12 cellular contexts compared by ENCODE assay signal in genomic region chr21:43717166-43717853, GRCh38. TPM values are rescaled to one million over a fixed set of nuclear protein-coding genes. Genes with fewer than 3 reads are reported as not detected.
DNase-seq lines count a peak whose midpoint lies in the region; ATAC-seq and TF ChIP-seq lines count a peak whose summit lies in the region.
"Had no signal": no experiment of that assay in that cellular context is flagged by ENCODE, and none has a peak within 500 bp of the region (broad histone marks: within the 10 kb centered on the region; RNA-seq: fewer than 3 reads in every experiment).

No MANE protein-coding gene starts in this region.

- WGBS in gastroesophageal sphincter (ENCODE audit: low coverage in 1 of 2), 2 donors: 88 to 91% methylated on average over 9 to 10 of the region's 13 CpGs

- intact Hi-C loops in activated CD4-positive, alpha-beta T cell treated with anti-CD3 and anti-CD28 coated beads, Interleukin-2, amount 10 ng/mL, durations not matched to agents 24 days and 14 days (cut with micrococcal nuclease): no loop called here

- peaks cover 32% of the 10 kb centered on the region for H3K79me2 ChIP-seq in osteoblast (ENCODE audit: insufficient read depth, low read length)

- peaks cover 12% of the 10 kb centered on the region for H3K36me3 Mint-ChIP-seq in activated CD4-positive, alpha-beta T cell treated with anti-CD3 and anti-CD28 coated beads, Interleukin-2, amount 10 ng/mL, durations not matched to agents 24 days and 14 days (ENCODE audit: low read depth)
- H3K36me3 Mint-ChIP-seq in activated naive CD8-positive, alpha-beta T cell treated with anti-CD3 and anti-CD28 coated beads, Interleukin-2, amount 10 ng/mL, durations not matched to agents 7 days and 5 days: peaks cover 4% of the 10 kb centered on the region

- peak overlapping the region; percentile 85 for H3K27ac Mint-ChIP-seq in activated CD4-positive, alpha-beta T cell treated with anti-CD3 and anti-CD28 coated beads, Interleukin-2, amount 10 ng/mL, durations not matched to agents 24 days and 14 days
- no peak overlapping the region for H3K27ac Mint-ChIP-seq in activated naive CD8-positive, alpha-beta T cell treated with anti-CD3 and anti-CD28 coated beads, Interleukin-2, amount 10 ng/mL, durations not matched to agents 7 days and 5 days

- peaks cover 31% of the 10 kb centered on the region for H3K4me1 Mint-ChIP-seq in activated CD4-positive, alpha-beta T cell treated with anti-CD3 and anti-CD28 coated beads, Interleukin-2, amount 10 ng/mL, durations not matched to agents 24 days and 14 days
- H3K4me1 Mint-ChIP-seq in activated naive CD8-positive, alpha-beta T cell treated with anti-CD3 and anti-CD28 coated beads, Interleukin-2, amount 10 ng/mL, durations not matched to agents 7 days and 5 days: peaks cover 23% of the 10 kb centered on the region

- H3K4me3 ChIP-seq in osteoblast (ENCODE audit: insufficient read depth, low read length) (no peak overlapping the region), gastroesophageal sphincter (no peak overlapping the region)

- no peak for DNase-seq in activated CD4-positive, alpha-beta T cell treated with anti-CD3 and anti-CD28 coated beads, Interleukin-2, amount 10 ng/mL, durations not matched to agents 24 days and 14 days
- DNase-seq in activated CD4-positive, alpha-beta T cell treated with anti-CD3 and anti-CD28 coated beads, Interleukin-2, amount 50 U/mL, for 4 hours: no peak
- DNase-seq in activated naive CD8-positive, alpha-beta T cell treated with anti-CD3 and anti-CD28 coated beads, Interleukin-2, amount 10 ng/mL, durations not matched to agents 7 days and 5 days: no peak
- DNase-seq in osteoblast (ENCODE audit: insufficient read length, low spot score, missing footprints): peak; percentile 62
- no peak for DNase-seq in cortex of kidney (lab: John Stamatoyannopoulos, UW)
- DNase-seq in NK-92 treated with Interleukin-12 subunit alpha and Interleukin-12 subunit beta, amount 100 ng/mL, for 24 hours (lab: John Stamatoyannopoulos, UW): no peak
- DNase-seq: DMS79 treated with DMSO at 0.1 percent for 48 hours, KG1, NCI-H2171, tibial artery had no signal

- H3K9me3 Mint-ChIP-seq in activated CD4-positive, alpha-beta T cell treated with anti-CD3 and anti-CD28 coated beads, Interleukin-2, amount 10 ng/mL, durations not matched to agents 24 days and 14 days: no peaks in the 10 kb centered on the region
- H3K9me3 Mint-ChIP-seq in activated naive CD8-positive, alpha-beta T cell treated with anti-CD3 and anti-CD28 coated beads, Interleukin-2, amount 10 ng/mL, durations not matched to agents 7 days and 5 days: no peaks in the 10 kb centered on the region

- peak; percentile 7 for ATAC-seq in HG02798 (IDR thresholded peaks at IDR 0.05; ENCODE audit: poor library complexity, unreplicated experiment)
- no peak for ATAC-seq in activated naive CD8-positive, alpha-beta T cell treated with anti-CD3 and anti-CD28 coated beads, Interleukin-2, amount 10 ng/mL, durations not matched to agents 7 days and 5 days (ENCODE audit: low read depth)
- ATAC-seq in gastroesophageal sphincter: no peak

- peaks cover 6% of the 10 kb centered on the region for H3K36me3 ChIP-seq in osteoblast (ENCODE audit: insufficient read depth, low read length)
- no peaks in the 10 kb centered on the region for H3K36me3 ChIP-seq in gastroesophageal sphincter
- H3K36me3 ChIP-seq: tibial artery had no signal

- no peak for TF ChIP-seq EP300 in gastroesophageal sphincter (IDR thresholded peaks at IDR 0.05)

- POLR2A ChIA-PET in activated naive CD8-positive, alpha-beta T cell treated with anti-CD3 and anti-CD28 coated beads, Interleukin-2, amount 10 ng/mL, durations not matched to agents 7 days and 5 days (lab: Charles Lee): interaction anchor here (1.2 kb wide), 1 partner anchor 63 kb away, joined by 3 read pairs; no protein-coding TSS in a partner anchor

- TF ChIP-seq CTCF in osteoblast (IDR thresholded peaks at IDR 0.05; ENCODE audit: extremely low read depth, low read depth, low read length): no peak
- no peak for TF ChIP-seq CTCF in gastroesophageal sphincter (IDR thresholded peaks at IDR 0.05)

- H3K9me3 ChIP-seq in osteoblast (ENCODE audit: low read depth, low read length) (no peaks in the 10 kb centered on the region), gastroesophageal sphincter (no peaks in the 10 kb centered on the region)
- H3K9me3 ChIP-seq: tibial artery had no signal

- peaks cover 29% of the 10 kb centered on the region for H3K4me1 ChIP-seq in osteoblast (ENCODE audit: insufficient read depth, low read length)
- peaks cover 0 to 38% (median 21%) of the 10 kb centered on the region in 3 donors for H3K4me1 ChIP-seq in gastroesophageal sphincter

- H3K4me2 ChIP-seq in osteoblast (ENCODE audit: insufficient read depth, low read length): no peak overlapping the region

- no peak for TF ChIP-seq POLR2A in gastroesophageal sphincter (IDR thresholded peaks at IDR 0.05)

- no peak overlapping the region for H3K27ac ChIP-seq in osteoblast (ENCODE audit: low read depth, low read length)
- H3K27ac ChIP-seq in gastroesophageal sphincter: no peak overlapping the region

- H2AFZ ChIP-seq in osteoblast (ENCODE audit: low read length): no peak overlapping the region

- H3K27me3 Mint-ChIP-seq in activated CD4-positive, alpha-beta T cell treated with anti-CD3 and anti-CD28 coated beads, Interleukin-2, amount 10 ng/mL, durations not matched to agents 24 days and 14 days: peaks cover 27% of the 10 kb centered on the region
- H3K27me3 Mint-ChIP-seq in activated naive CD8-positive, alpha-beta T cell treated with anti-CD3 and anti-CD28 coated beads, Interleukin-2, amount 10 ng/mL, durations not matched to agents 7 days and 5 days: peaks cover 25% of the 10 kb centered on the region

- H3K27me3 ChIP-seq in osteoblast (ENCODE audit: insufficient read depth, low read length) (no peaks in the 10 kb centered on the region), gastroesophageal sphincter (no peaks in the 10 kb centered on the region)
- H3K27me3 ChIP-seq: tibial artery had no signal

- H4K20me1 ChIP-seq in osteoblast (ENCODE audit: insufficient read depth, low read length): peaks cover 25% of the 10 kb centered on the region

- H3K4me3 Mint-ChIP-seq in activated CD4-positive, alpha-beta T cell treated with anti-CD3 and anti-CD28 coated beads, Interleukin-2, amount 10 ng/mL, durations not matched to agents 24 days and 14 days: peak overlapping the region; percentile 59
- H3K4me3 Mint-ChIP-seq in activated naive CD8-positive, alpha-beta T cell treated with anti-CD3 and anti-CD28 coated beads, Interleukin-2, amount 10 ng/mL, durations not matched to agents 7 days and 5 days: peak overlapping the region; percentile 2

RNA-seq across cellular contexts. Expression of gene PDXK, which starts 1.6 kb away (rescaled TPM):
- 138 and 152 TPM in 2 replicates for total RNA-seq in activated CD4-positive, alpha-beta T cell treated with anti-CD3 and anti-CD28 coated beads, Interleukin-2, amount 10 ng/mL, durations not matched to agents 24 days and 14 days
- 100 to 1,000 TPM in 1 of 2 experiments, 10 to 100 TPM in 1; 96.9 to 101 TPM for total RNA-seq in activated naive CD8-positive, alpha-beta T cell treated with anti-CD3 and anti-CD28 coated beads, Interleukin-2, amount 10 ng/mL, durations not matched to agents 7 days and 5 days
- total RNA-seq in osteoblast (88.4 and 89.4 TPM in 2 replicates), gastroesophageal sphincter (10 to 100 TPM; 24.4 to 42.2 (median 33.0) TPM)

RNA-seq across cellular contexts. Expression of gene RRP1B, which starts 58.0 kb away (rescaled TPM):
- total RNA-seq in activated CD4-positive, alpha-beta T cell treated with anti-CD3 and anti-CD28 coated beads, Interleukin-2, amount 10 ng/mL, durations not matched to agents 24 days and 14 days: 82.8 and 83.6 TPM in 2 replicates
- total RNA-seq in activated naive CD8-positive, alpha-beta T cell treated with anti-CD3 and anti-CD28 coated beads, Interleukin-2, amount 10 ng/mL, durations not matched to agents 7 days and 5 days: 10 to 100 TPM; 44.2 to 46.6 TPM
- total RNA-seq in osteoblast (17.4 TPM in 2 replicates), gastroesophageal sphincter (10 to 100 TPM; 17.8 to 23.7 (median 21.2) TPM)

RNA-seq across cellular contexts. Expression of gene HSF2BP, which starts 58.0 kb away (rescaled TPM):
- 1.3 TPM in 2 replicates for total RNA-seq in activated CD4-positive, alpha-beta T cell treated with anti-CD3 and anti-CD28 coated beads, Interleukin-2, amount 10 ng/mL, durations not matched to agents 24 days and 14 days
- total RNA-seq in activated naive CD8-positive, alpha-beta T cell treated with anti-CD3 and anti-CD28 coated beads, Interleukin-2, amount 10 ng/mL, durations not matched to agents 7 days and 5 days: under 1 TPM; 0.31 to 0.64 TPM
- total RNA-seq in osteoblast (1.8 and 2.1 TPM in 2 replicates), gastroesophageal sphincter (1 to 10 TPM in 2 of 4 donors, under 1 TPM in 2; 0.40 to 2.4 (median 1.2) TPM)

RNA-seq across cellular contexts. Expression of gene CSTB, which starts 58.8 kb away (rescaled TPM):
- total RNA-seq in activated CD4-positive, alpha-beta T cell treated with anti-CD3 and anti-CD28 coated beads, Interleukin-2, amount 10 ng/mL, durations not matched to agents 24 days and 14 days: 59.2 and 59.5 TPM in 2 replicates
- total RNA-seq in activated naive CD8-positive, alpha-beta T cell treated with anti-CD3 and anti-CD28 coated beads, Interleukin-2, amount 10 ng/mL, durations not matched to agents 7 days and 5 days: 10 to 100 TPM; 59.5 to 60.2 TPM
- 14.8 and 18.3 TPM in 2 replicates for total RNA-seq in osteoblast
- 10 to 100 TPM in 3 of 4 donors, 1 to 10 TPM in 1; 8.9 to 22.2 (median 10.1) TPM for total RNA-seq in gastroesophageal sphincter
